In the genomic region with DNA sequence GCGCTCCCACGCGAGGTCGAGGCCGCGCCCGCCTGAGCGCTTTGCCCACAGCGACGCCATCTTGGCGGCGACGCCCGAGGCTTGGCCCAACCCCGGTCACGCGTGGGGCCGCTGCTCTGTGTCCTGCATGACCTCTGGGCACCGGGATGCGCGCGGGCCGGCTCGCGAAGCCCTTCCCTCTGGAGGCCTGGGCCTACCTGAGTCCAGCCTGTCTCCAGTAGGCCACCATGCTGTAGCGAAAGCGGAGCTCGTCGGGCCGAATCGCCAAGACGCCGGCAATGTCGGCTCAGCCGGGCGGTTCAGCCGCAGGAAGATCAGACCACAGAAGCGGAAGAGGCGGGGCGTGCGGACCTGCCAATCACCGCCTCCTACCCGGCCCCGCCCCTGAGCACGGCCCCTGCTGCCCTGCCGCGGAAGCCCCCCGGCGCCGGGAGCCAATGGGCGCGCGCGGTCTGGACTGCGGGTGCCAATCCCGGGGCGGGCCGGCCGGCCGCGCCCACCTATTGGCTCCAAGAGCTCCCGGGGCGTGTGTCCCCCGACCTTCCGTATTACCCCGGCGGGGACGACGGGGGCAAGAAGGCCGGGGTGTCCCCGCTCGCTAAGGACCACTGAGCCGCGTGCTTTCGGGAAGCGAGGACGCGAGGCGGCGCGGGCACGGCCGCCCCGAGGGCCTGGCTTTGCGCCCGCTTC, we compare ENCODE assay signal across 8 cellular contexts. TPM values are rescaled to one million over a fixed set of nuclear protein-coding genes. Genes with fewer than 3 reads are reported as not detected.
DNase-seq lines count a peak whose midpoint lies in the region; ATAC-seq, FAIRE-seq and TF ChIP-seq lines count a peak whose summit lies in the region.

A gene (minus strand): TSS at position 313 of the 690 bp plus-strand sequence. CDS start 84 bp downstream, at position 229.

- intact Hi-C loops in breast epithelium (cut with DNase I; ENCODE audit: low total_unique reads), result no loop called here

- TF ChIP-seq POLR2A in breast epithelium (IDR thresholded peaks at IDR 0.05), result peak; percentile 91

- DNase-seq in NCI-H2227 (lab: John Stamatoyannopoulos, UW; ENCODE audit: unreplicated experiment) (peak; percentile 98), WERI-Rb-1 (peak; percentile 96), breast epithelium (ENCODE audit: low spot score in 2 of 2) (peak; percentile 94 to 96), iPS-NIHi11 (ENCODE audit: low spot score) (peak; percentile 98), small intestine (peak; percentile 93)

- TF ChIP-seq CTCF in WERI-Rb-1 (IDR thresholded peaks at IDR 0.05; ENCODE audit: low read depth, low read length) (no peak), breast epithelium (IDR thresholded peaks at IDR 0.05) (no peak)

- H3K4me3 ChIP-seq in ACC112 (ENCODE audit: low read depth, low read length) (peak within 1 kb of the TSS; percentile 86), WERI-Rb-1 (ENCODE audit: low read depth, low read length) (peak within 1 kb of the TSS; percentile 84), breast epithelium (peak within 1 kb of the TSS; percentile 82 to 87 (median 82)), small intestine (ENCODE audit: low read depth in 1 of 2, low read length in 2 of 2) (peak within 1 kb of the TSS; percentile 73 to 83)

- peaks cover 58% of the 10 kb centered on the region for H3K79me2 ChIP-seq in ACC112 (ENCODE audit: control insufficient read depth, insufficient read depth, low read length, unreplicated experiment)

- peak within 1 kb of the TSS; percentile 55 for H2AFZ ChIP-seq in ACC112 (ENCODE audit: low read length, unreplicated experiment)

- H3K36me3 ChIP-seq in ACC112 (ENCODE audit: insufficient read depth, low read length), result peaks cover 45% of the 10 kb centered on the region
- H3K36me3 ChIP-seq in WERI-Rb-1, result peaks cover 80% of the 10 kb centered on the region
- H3K36me3 ChIP-seq in breast epithelium, result no peaks in the 10 kb centered on the region
- H3K36me3 ChIP-seq in small intestine (ENCODE audit: control insufficient read depth in 2 of 2, insufficient read depth in 2 of 2, low read length in 2 of 2), result peaks cover 14 to 15% of the 10 kb centered on the region in 2 donors

- no peak for FAIRE-seq in small intestine (lab: Jason Lieb, UNC)

- H3K9me3 ChIP-seq in WERI-Rb-1 (ENCODE audit: severe bottlenecking), result no peaks in the 10 kb centered on the region
- H3K9me3 ChIP-seq in breast epithelium, result no peaks in the 10 kb centered on the region
- no peaks in the 10 kb centered on the region for H3K9me3 ChIP-seq in small intestine (ENCODE audit: control insufficient read depth, low read depth)

- H3K27me3 ChIP-seq in ACC112 (ENCODE audit: insufficient read depth, low read length), result no peaks in the 10 kb centered on the region
- no peaks in the 10 kb centered on the region for H3K27me3 ChIP-seq in WERI-Rb-1 (ENCODE audit: insufficient read depth, low read depth, severe bottlenecking)
- no peaks in the 10 kb centered on the region for H3K27me3 ChIP-seq in breast epithelium
- H3K27me3 ChIP-seq in small intestine (ENCODE audit: control insufficient read depth in 2 of 2, insufficient read depth in 2 of 2, low read length in 2 of 2), result no peaks in the 10 kb centered on the region

- H3K27ac ChIP-seq in ACC112 (ENCODE audit: low read depth, low read length) (peak within 1 kb of the TSS; percentile 51), WERI-Rb-1 (peak within 1 kb of the TSS; percentile 90), breast epithelium (peak within 1 kb of the TSS; percentile 88 to 89), small intestine (ENCODE audit: low read depth in 1 of 2, low read length in 1 of 2) (peak within 1 kb of the TSS; percentile 96 to 97)

- 0% methylated on average over 79 to 86 of the region's 86 CpGs for WGBS in small intestine, 3 donors

- H3K4me1 ChIP-seq in ACC112 (ENCODE audit: control insufficient read depth, insufficient read depth, low read length, unreplicated experiment) (peaks cover 44% of the 10 kb centered on the region), breast epithelium (peaks cover 0 to 5% of the 10 kb centered on the region in 2 donors), small intestine (ENCODE audit: control insufficient read depth in 2 of 2, insufficient read depth in 1 of 2, low read depth in 1 of 2, low read length in 1 of 2) (peaks cover 0 to 12% of the 10 kb centered on the region in 2 donors)

- peak; percentile 83 for ATAC-seq in GM18873 (IDR thresholded peaks at IDR 0.05; ENCODE audit: low FRiP score, unreplicated experiment)
- ATAC-seq in HG03139 (IDR thresholded peaks at IDR 0.05; ENCODE audit: unreplicated experiment), result peak; percentile 95

RNA-seq across cellular contexts. Expression of the gene that starts here (rescaled TPM):
- total RNA-seq in breast epithelium, result 10 to 100 TPM; 25.6 to 36.4 (median 31.4) TPM
- 10 to 100 TPM; 49.6 to 73.8 (median 65.8) TPM for polyA plus RNA-seq in small intestine

Comparison
In these comparisons a context has a peak if more than half of its experiments do, and no peak if none do; other contexts are left out.
1. Peak in every context shown above with its lines: DNase-seq, ATAC-seq, H3K4me3 ChIP-seq and H3K27ac ChIP-seq.